ENCODE assay signal across 2 cellular contexts in genomic region chr1:213065800-213066199, GRCh38.
TF ChIP-seq lines count a peak whose summit lies in the region.

No MANE protein-coding gene starts in this region.

TF ChIP-seq in GM12891, 5 proteins besides CTCF, POLR2A, EP300 and RAD21:
- TF ChIP-seq SPI1 (IDR thresholded peaks at IDR 0.05; ENCODE audit: low read depth, low read length) (peak; percentile 78), POU2F2 (IDR thresholded peaks at IDR 0.05; ENCODE audit: low read depth, low read length) (no peak)

TF ChIP-seq in GM12878, 131 proteins besides CTCF, POLR2A, EP300 and RAD21:
- peak; percentile 55; the same call in 1 of the 2 replicates for TF ChIP-seq SPI1 (IDR thresholded peaks at IDR 0.05; ENCODE audit: borderline replicate concordance, insufficient read depth, low read depth, low read length)
- TF ChIP-seq STAT1 (conservative IDR thresholded peaks at IDR 0.05): no peak
TF ChIP-seq in GM12878: peak in this region for 1.
